Comparison of ENCODE assay signal across 20 cellular contexts in genomic region chr5:96527826-96528225, GRCh38.
"Had no signal": no experiment of that assay in that cellular context is flagged by ENCODE, and none has a peak within 500 bp of the region (broad histone marks: within the 10 kb centered on the region; RNA-seq: fewer than 3 reads in every experiment).

No MANE protein-coding gene starts in this region.

- H3K27ac ChIP-seq: coronary artery, esophagus muscularis mucosa, foreskin keratinocyte, gastroesophageal sphincter, heart left ventricle, left lung, lower lobe of right lung had no signal

- H3K4me1 ChIP-seq: esophagus muscularis mucosa, foreskin keratinocyte, gastroesophageal sphincter, left lung, lower lobe of right lung had no signal

- FAIRE-seq: colon, endometrium, frontal cortex, islet of Langerhans, keratinocyte had no signal

- DNase-seq: effector CD8-positive, alpha-beta T cell; effector memory CD8-positive, alpha-beta T cell; foreskin keratinocyte; heart left ventricle; hippocampal formation; left cardiac atrium; left lung; left ventricle myocardium superior; lower lobe of right lung; mammary epithelial cell; midbrain; naive thymus-derived CD4-positive, alpha-beta T cell had no signal

- H3K9me3 ChIP-seq: esophagus muscularis mucosa, gastroesophageal sphincter, heart left ventricle, left lung, lower lobe of right lung had no signal

- H3K4me3 ChIP-seq: coronary artery, esophagus muscularis mucosa, gastroesophageal sphincter, heart left ventricle, left lung, lower lobe of right lung had no signal

- H3K36me3 ChIP-seq: esophagus muscularis mucosa, gastroesophageal sphincter, heart left ventricle, left lung, lower lobe of right lung had no signal

- H3K27me3 ChIP-seq: esophagus muscularis mucosa, gastroesophageal sphincter, heart left ventricle, left lung had no signal

- ATAC-seq: effector memory CD8-positive, alpha-beta T cell; foreskin keratinocyte; gastroesophageal sphincter; heart left ventricle; left cardiac atrium; left lung; left ventricle myocardium superior; lower lobe of right lung; naive thymus-derived CD4-positive, alpha-beta T cell had no signal
